ENCODE assay signal across 3 cellular contexts in the genomic region with DNA sequence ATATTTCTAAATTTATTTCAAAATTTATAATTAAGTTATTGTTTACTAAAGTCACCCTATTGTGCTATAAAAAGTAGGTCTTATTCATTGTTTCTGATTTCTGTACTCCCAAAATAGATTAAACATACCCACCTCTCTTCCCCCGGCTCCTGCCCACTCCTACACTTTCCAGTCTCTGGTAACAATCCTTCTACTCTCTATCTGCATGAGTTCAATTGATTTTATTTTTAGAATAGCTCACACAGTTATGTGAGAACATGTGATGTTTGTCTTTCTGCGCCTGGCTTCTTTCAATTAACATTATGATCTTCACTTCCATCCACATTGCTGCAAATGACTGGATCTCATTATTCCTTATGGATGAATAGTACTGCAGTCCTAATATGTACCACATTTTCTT.
"Had no signal": no experiment of that assay in that cellular context is flagged by ENCODE, and none has a peak within 500 bp of the region (broad histone marks: within the 10 kb centered on the region; RNA-seq: fewer than 3 reads in every experiment).

No MANE protein-coding gene starts in this region.

- DNase-seq: GDM1, GF-D8 had no signal

- ATAC-seq: GM12878 had no signal
